23 cellular contexts compared by ENCODE assay signal in genomic region chr1:109256971-109257681, GRCh38. TPM values are rescaled to one million over a fixed set of nuclear protein-coding genes. Genes with fewer than 3 reads are reported as not detected.
DNase-seq lines count a peak whose midpoint lies in the region; ATAC-seq and TF ChIP-seq lines count a peak whose summit lies in the region.
"Had no signal": no experiment of that assay in that cellular context is flagged by ENCODE, and none has a peak within 500 bp of the region (broad histone marks: within the 10 kb centered on the region; RNA-seq: fewer than 3 reads in every experiment).

No MANE protein-coding gene starts in this region.

- peaks cover 43% of the 10 kb centered on the region for H3K4me1 Mint-ChIP-seq in WTC11
- H3K4me1 Mint-ChIP-seq in type B pancreatic cell (ENCODE audit: unreplicated experiment): peaks cover 27% of the 10 kb centered on the region
- H3K4me1 Mint-ChIP-seq in CD8-positive, alpha-beta memory T cell: peaks cover 0 to 23% (median 6%) of the 10 kb centered on the region in 3 donors

- no peak overlapping the region for H3K4me3 Mint-ChIP-seq in WTC11
- peak overlapping the region; percentile 10 for H3K4me3 Mint-ChIP-seq in type B pancreatic cell
- peak overlapping the region in 1 of 7 donors; percentile 34 for H3K4me3 Mint-ChIP-seq in CD8-positive, alpha-beta memory T cell
- H3K4me3 Mint-ChIP-seq: memory B cell; natural killer cell treated with Interleukin-12 subunit alpha and Interleukin-12 subunit beta and Interleukin-15 and Interleukin-18, amount 100 ng/mL, for 72 hours; stimulated activated memory B cell treated with anti-CD40 and anti-IgM and Interleukin-4, amounts not matched to agents 10 μg/mL and 1 μg/mL and 100 μg/mL, for 72 hours had no signal

- H3K36me3 Mint-ChIP-seq in WTC11: peaks cover 5% of the 10 kb centered on the region
- peaks cover 9% of the 10 kb centered on the region for H3K36me3 Mint-ChIP-seq in type B pancreatic cell
- H3K36me3 Mint-ChIP-seq in CD8-positive, alpha-beta memory T cell: peaks cover 0 to 2% (median 0%) of the 10 kb centered on the region in 3 donors
- H3K36me3 Mint-ChIP-seq: memory B cell; natural killer cell treated with Interleukin-12 subunit alpha and Interleukin-12 subunit beta and Interleukin-15 and Interleukin-18, amount 100 ng/mL, for 72 hours; stimulated activated memory B cell treated with anti-CD40 and anti-IgM and Interleukin-4, amounts not matched to agents 10 μg/mL and 1 μg/mL and 100 μg/mL, for 72 hours had no signal

- H3K27me3 ChIP-seq in right atrium auricular region: no peaks in the 10 kb centered on the region
- no peaks in the 10 kb centered on the region for H3K27me3 ChIP-seq in foreskin keratinocyte
- no peaks in the 10 kb centered on the region for H3K27me3 ChIP-seq in CD8-positive, alpha-beta memory T cell (ENCODE audit: insufficient read depth, low read length, poor library complexity, severe bottlenecking)
- H3K27me3 ChIP-seq in tibial nerve: no peaks in the 10 kb centered on the region
- H3K27me3 ChIP-seq: colonic mucosa, heart left ventricle, SJCRH30 had no signal

- H3K4me3 ChIP-seq in right atrium auricular region: no peak overlapping the region
- H3K4me3 ChIP-seq in CD8-positive, alpha-beta memory T cell (ENCODE audit: low read length): no peak overlapping the region
- no peak overlapping the region for H3K4me3 ChIP-seq in tibial nerve
- H3K4me3 ChIP-seq: colonic mucosa, heart left ventricle, SJCRH30 had no signal

- CTCF ChIA-PET in WTC11 (lab: Charles Lee): interaction anchor here (1.1 to 6.0 kb wide), 3 partner anchors 17 to 64 kb away, joined by 4 to 109 read pairs (median 46); no protein-coding TSS in a partner anchor
- CTCF ChIA-PET in CD8-positive, alpha-beta memory T cell (lab: Charles Lee): interaction anchor here (0.7 to 1.3 kb wide), 2 partner anchors 276 to 297 kb away, joined by 3 to 5 read pairs; no protein-coding TSS in a partner anchor

- intact Hi-C loops in Right ventricle myocardium inferior (cut with DNase I): no loop called here

- no peak for TF ChIP-seq EP300 in tibial nerve (IDR thresholded peaks at IDR 0.05)

- ATAC-seq in Right ventricle myocardium inferior (no peak), WTC11 (no peak), foreskin keratinocyte (peak; percentile 89)
- ATAC-seq: heart left ventricle; natural killer cell treated with Interleukin-12 subunit alpha and Interleukin-12 subunit beta and Interleukin-15 and Interleukin-18, amount 100 ng/mL, for 72 hours; stimulated activated memory B cell treated with anti-CD40 and anti-IgM and Interleukin-4, amounts not matched to agents 10 μg/mL and 1 μg/mL and 100 μg/mL, for 72 hours had no signal

- WGBS in tibial nerve, 2 donors: 85 to 90% methylated on average over 5 of the region's 5 CpGs

- no peaks in the 10 kb centered on the region for H3K27me3 Mint-ChIP-seq in WTC11 (ENCODE audit: low read depth)
- no peaks in the 10 kb centered on the region for H3K27me3 Mint-ChIP-seq in type B pancreatic cell
- H3K27me3 Mint-ChIP-seq in CD8-positive, alpha-beta memory T cell: no peaks in the 10 kb centered on the region
- H3K27me3 Mint-ChIP-seq: natural killer cell treated with Interleukin-12 subunit alpha and Interleukin-12 subunit beta and Interleukin-15 and Interleukin-18, amount 100 ng/mL, for 72 hours had no signal

- no peak for TF ChIP-seq POLR2A in tibial nerve (IDR thresholded peaks at IDR 0.05)

- peaks cover 6% of the 10 kb centered on the region for H3K36me3 ChIP-seq in right atrium auricular region
- H3K36me3 ChIP-seq in CD8-positive, alpha-beta memory T cell (ENCODE audit: insufficient read depth, low read length): no peaks in the 10 kb centered on the region
- peaks cover 0 to 33% (median 0%) of the 10 kb centered on the region in 3 donors for H3K36me3 ChIP-seq in tibial nerve
- H3K36me3 ChIP-seq: colonic mucosa, heart left ventricle, SJCRH30 had no signal

- no peak overlapping the region for H3K27ac ChIP-seq in right atrium auricular region
- peak overlapping the region; percentile 73 for H3K27ac ChIP-seq in foreskin keratinocyte
- no peak overlapping the region for H3K27ac ChIP-seq in CD8-positive, alpha-beta memory T cell (ENCODE audit: low read depth, low read length)
- peak overlapping the region in 2 of 4 donors; percentile 92 to 93 for H3K27ac ChIP-seq in tibial nerve
- H3K27ac ChIP-seq: colonic mucosa, heart left ventricle, SJCRH30 had no signal

- H3K27ac Mint-ChIP-seq in WTC11 (peak overlapping the region; percentile 79; the same call in 1 of the 2 replicates), type B pancreatic cell (peak overlapping the region; percentile 60)
- peak overlapping the region in 1 of 8 donors; percentile 37 for H3K27ac Mint-ChIP-seq in CD8-positive, alpha-beta memory T cell
- H3K27ac Mint-ChIP-seq: memory B cell; natural killer cell treated with Interleukin-12 subunit alpha and Interleukin-12 subunit beta and Interleukin-15 and Interleukin-18, amount 100 ng/mL, for 72 hours; stimulated activated memory B cell treated with anti-CD40 and anti-IgM and Interleukin-4, amounts not matched to agents 10 μg/mL and 1 μg/mL and 100 μg/mL, for 72 hours had no signal

- POLR2A ChIA-PET in WTC11 (lab: Charles Lee): no interaction called here
- POLR2A ChIA-PET in CD8-positive, alpha-beta memory T cell (lab: Charles Lee): no interaction called here

- H3K4me1 ChIP-seq in right atrium auricular region (peaks cover 0 to 36% of the 10 kb centered on the region in 2 donors), foreskin keratinocyte (peaks cover 28% of the 10 kb centered on the region), tibial nerve (peaks cover 0 to 45% (median 18%) of the 10 kb centered on the region in 4 donors)
- no peaks in the 10 kb centered on the region for H3K4me1 ChIP-seq in CD8-positive, alpha-beta memory T cell (ENCODE audit: insufficient read depth, low read length)
- H3K4me1 ChIP-seq: colonic mucosa had no signal

- H3K9me3 Mint-ChIP-seq in WTC11 (0 out of 2 replicates have a peak, but pooled peaks cover 4% of the 10 kb centered on the region), type B pancreatic cell (no peaks in the 10 kb centered on the region)
- no peaks in the 10 kb centered on the region for H3K9me3 Mint-ChIP-seq in CD8-positive, alpha-beta memory T cell
- H3K9me3 Mint-ChIP-seq: memory B cell; natural killer cell treated with Interleukin-12 subunit alpha and Interleukin-12 subunit beta and Interleukin-15 and Interleukin-18, amount 100 ng/mL, for 72 hours; stimulated activated memory B cell treated with anti-CD40 and anti-IgM and Interleukin-4, amounts not matched to agents 10 μg/mL and 1 μg/mL and 100 μg/mL, for 72 hours had no signal

- DNase-seq in Right ventricle myocardium inferior (ENCODE audit: missing footprints) (peak; percentile 41), right atrium auricular region (ENCODE audit: low spot score) (no peak), WTC11 (ENCODE audit: low spot score) (no peak), foreskin keratinocyte (peak; percentile 84 to 93), type B pancreatic cell (ENCODE audit: extremely low spot score, unreplicated experiment) (no peak), tibial nerve (ENCODE audit: low spot score in 2 of 2) (no peak), COLO829 (ENCODE audit: low spot score) (no peak)
- no peak for DNase-seq in CD8-positive, alpha-beta memory T cell
- DNase-seq: activated CD4-positive, alpha-beta T cell treated with anti-CD3 and anti-CD28 coated beads, Interleukin-2, amount 50 U/mL, for 1 hour; activated naive CD4-positive, alpha-beta T cell treated with Interleukin-2 at 50 U/mL for 16 hours; activated T-cell treated with anti-CD3 and anti-CD28 coated beads for 4 hours; C1 segment of cervical spinal cord; colonic mucosa; HCEC 1CT; NCI-H510A treated with DMSO at 0.1 percent for 48 hours; SJCRH30 had no signal

- H3K9me3 ChIP-seq in right atrium auricular region (no peaks in the 10 kb centered on the region), tibial nerve (no peaks in the 10 kb centered on the region)
- H3K9me3 ChIP-seq in CD8-positive, alpha-beta memory T cell (ENCODE audit: low read length): no peaks in the 10 kb centered on the region
- H3K9me3 ChIP-seq: colonic mucosa, heart left ventricle, SJCRH30 had no signal

- TF ChIP-seq CTCF in right atrium auricular region (IDR thresholded peaks at IDR 0.05) (no peak), WTC11 (IDR thresholded peaks at IDR 0.05) (no peak), foreskin keratinocyte (conservative IDR thresholded peaks at IDR 0.05) (no peak), type B pancreatic cell (conservative IDR thresholded peaks at IDR 0.05) (no peak), tibial nerve (IDR thresholded peaks at IDR 0.05) (no peak)

TF ChIP-seq in WTC11, 78 proteins besides CTCF, POLR2A, EP300 and RAD21 (continues in another document):
- TF ChIP-seq TP53 (CRISPR knock-in tag; IDR thresholded peaks at IDR 0.05): no peak

RNA-seq across cellular contexts. Expression of gene CELSR2, which starts 7.8 kb away (rescaled TPM):
- 6.5 TPM for total RNA-seq in Right ventricle myocardium inferior
- total RNA-seq in right atrium auricular region: 10 to 100 TPM; 20.2 to 23.7 TPM
- total RNA-seq in WTC11 (2021): 26.8 to 31.3 TPM (median 28.2 TPM) in 3 replicates
- total RNA-seq in foreskin keratinocyte: 14.1 and 16.0 TPM in 2 replicates
- 7.9 and 8.1 TPM in 2 replicates for polyA plus RNA-seq in foreskin keratinocyte
- total RNA-seq in type B pancreatic cell (ENCODE audit: low replicate concordance): 23.4 and 35.5 TPM in 2 replicates
- total RNA-seq in CD8-positive, alpha-beta memory T cell: 1 to 10 TPM; 2.7 to 2.8 TPM
- polyA plus RNA-seq in CD8-positive, alpha-beta memory T cell: 0.77 TPM
- total RNA-seq in tibial nerve: 10 to 100 TPM; 14.0 to 16.7 (median 16.3) TPM

RNA-seq across cellular contexts. Expression of gene PSRC1, which starts 25.8 kb away (rescaled TPM):
- 1.2 TPM for total RNA-seq in Right ventricle myocardium inferior
- total RNA-seq in right atrium auricular region: 1 to 10 TPM; 2.2 to 2.4 TPM
- total RNA-seq in WTC11 (2021): 56.9 to 68.4 TPM (median 64.1 TPM) in 3 replicates
- total RNA-seq in foreskin keratinocyte: 26.6 and 33.5 TPM in 2 replicates
- polyA plus RNA-seq in foreskin keratinocyte: 24.0 and 33.7 TPM in 2 replicates
- total RNA-seq in type B pancreatic cell (ENCODE audit: low replicate concordance): 10.3 and 46.2 TPM in 2 replicates
- total RNA-seq in CD8-positive, alpha-beta memory T cell: 1 to 10 TPM; 5.4 to 5.8 TPM
- 0.59 TPM for polyA plus RNA-seq in CD8-positive, alpha-beta memory T cell
- 10 to 100 TPM; 33.0 to 62.0 (median 47.4) TPM for total RNA-seq in tibial nerve

RNA-seq across cellular contexts. Expression of gene SARS1, which starts 43.4 kb away (rescaled TPM):
- 97.6 TPM for total RNA-seq in Right ventricle myocardium inferior
- total RNA-seq in right atrium auricular region: 100 to 1,000 TPM; 108 to 130 TPM
- 126 to 149 TPM (median 129 TPM) in 3 replicates for total RNA-seq in WTC11 (2021)
- 225 and 279 TPM in 2 replicates for total RNA-seq in foreskin keratinocyte
- 189 and 238 TPM in 2 replicates for polyA plus RNA-seq in foreskin keratinocyte
- 136 and 173 TPM in 2 replicates for total RNA-seq in type B pancreatic cell (ENCODE audit: low replicate concordance)
- 100 to 1,000 TPM; 189 to 195 TPM for total RNA-seq in CD8-positive, alpha-beta memory T cell
- polyA plus RNA-seq in CD8-positive, alpha-beta memory T cell: 157 TPM
- 100 to 1,000 TPM; 118 to 150 (median 137) TPM for total RNA-seq in tibial nerve

RNA-seq across cellular contexts. Expression of gene MYBPHL, which starts 49.7 kb away (rescaled TPM):
- total RNA-seq in Right ventricle myocardium inferior (not detected), right atrium auricular region (100 to 1,000 TPM in 1 of 2 donors, 10 to 100 TPM in 1; 62.2 to 381 TPM), WTC11 (2021) (0.23 to 1.2 TPM (median 0.94 TPM) in 3 replicates), foreskin keratinocyte (1.1 and 1.2 TPM in 2 replicates), type B pancreatic cell (ENCODE audit: low replicate concordance) (0.48 and 0.60 TPM in 2 replicates), tibial nerve (not detected)
- 1.7 TPM in 2 replicates for polyA plus RNA-seq in foreskin keratinocyte
- total RNA-seq in CD8-positive, alpha-beta memory T cell: not detected
- polyA plus RNA-seq in CD8-positive, alpha-beta memory T cell: not detected
- total RNA-seq: aorta; colonic mucosa; HT-29; natural killer cell treated with Interleukin-12 subunit alpha and Interleukin-12 subunit beta and Interleukin-15 and Interleukin-18, amount 100 ng/mL, for 72 hours; ureter had no signal
- polyA plus RNA-seq: aorta had no signal

Comparison
In these comparisons a context has a peak if more than half of its experiments do, and no peak if none do; other contexts are left out.
1. DNase-seq: peak in Right ventricle myocardium inferior (single experiment) and foreskin keratinocyte (2 of 2); none in right atrium auricular region (single experiment), WTC11 (single experiment), type B pancreatic cell (single experiment), CD8-positive, alpha-beta memory T cell (0 of 5), tibial nerve (0 of 2) and COLO829 (single experiment).